ENCODE assay signal across 8 cellular contexts in genomic region chr1:23020731-23021130, GRCh38.
DNase-seq lines count a peak whose midpoint lies in the region; ATAC-seq and TF ChIP-seq lines count a peak whose summit lies in the region.

No MANE protein-coding gene starts in this region.

- H3K4me3 ChIP-seq in GM06990 (replicated peaks; ENCODE audit: low read depth, low read length), result peak overlapping the region; percentile 90
- peak overlapping the region; percentile 67 for H3K4me3 ChIP-seq in NT2/D1 (ENCODE audit: insufficient read length, low read depth)
- H3K4me3 ChIP-seq in epithelial cell of esophagus (ENCODE audit: low read length), result peak overlapping the region; percentile 81
- H3K4me3 ChIP-seq in rectal smooth muscle tissue (ENCODE audit: low read length), result peak overlapping the region; percentile 92

- H3K27me3 ChIP-seq in GM06990 (replicated peaks; ENCODE audit: control insufficient read depth, insufficient read depth, low read length), result no peaks in the 10 kb centered on the region
- no peaks in the 10 kb centered on the region for H3K27me3 ChIP-seq in NT2/D1 (ENCODE audit: insufficient read depth, insufficient read length)
- no peaks in the 10 kb centered on the region for H3K27me3 ChIP-seq in rectal smooth muscle tissue (ENCODE audit: control insufficient read depth, insufficient read depth, low read length)

- no peak for ATAC-seq in HG02970 (IDR thresholded peaks at IDR 0.05; ENCODE audit: low FRiP score, unreplicated experiment)

- H3K27ac ChIP-seq in rectal smooth muscle tissue (ENCODE audit: low read depth, low read length), result no peak overlapping the region

- TF ChIP-seq CTCF in GM06990 (IDR thresholded peaks at IDR 0.05; ENCODE audit: insufficient read depth, low read length, poor library complexity, severe bottlenecking) (no peak), epithelial cell of esophagus (IDR thresholded peaks at IDR 0.05; ENCODE audit: insufficient read depth, low read depth, low read length, missing control alignments) (no peak)

- H3K36me3 ChIP-seq in GM06990 (ENCODE audit: control insufficient read depth, insufficient read depth, low read length) (no peaks in the 10 kb centered on the region), NT2/D1 (ENCODE audit: insufficient read depth, insufficient read length, low read length) (no peaks in the 10 kb centered on the region), rectal smooth muscle tissue (ENCODE audit: control insufficient read depth, insufficient read depth, low read length) (no peaks in the 10 kb centered on the region)

- DNase-seq in GM06990 (ENCODE audit: extremely low read depth, insufficient read length) (no peak), NT2/D1 (ENCODE audit: low read depth, low spot score) (no peak), epithelial cell of esophagus (ENCODE audit: low read depth) (peak; percentile 4), T-helper 9 cell (no peak), HuH-7.5 (ENCODE audit: low spot score) (no peak), HPDE6-E6E7 (ENCODE audit: extremely low spot score) (no peak)

- H3K9me3 ChIP-seq in NT2/D1 (ENCODE audit: insufficient read depth, low read length), result peaks cover 25% of the 10 kb centered on the region

- H3K4me1 ChIP-seq in NT2/D1 (ENCODE audit: insufficient read depth, insufficient read length) (no peaks in the 10 kb centered on the region), rectal smooth muscle tissue (ENCODE audit: control insufficient read depth, insufficient read depth, low read length) (peaks cover 2% of the 10 kb centered on the region)

- H3K9ac ChIP-seq in NT2/D1 (ENCODE audit: insufficient read length, low read depth) (peak overlapping the region; percentile 91), rectal smooth muscle tissue (ENCODE audit: low read length) (no peak overlapping the region)
